ENCODE assay signal across 1 cellular context in the genomic region with DNA sequence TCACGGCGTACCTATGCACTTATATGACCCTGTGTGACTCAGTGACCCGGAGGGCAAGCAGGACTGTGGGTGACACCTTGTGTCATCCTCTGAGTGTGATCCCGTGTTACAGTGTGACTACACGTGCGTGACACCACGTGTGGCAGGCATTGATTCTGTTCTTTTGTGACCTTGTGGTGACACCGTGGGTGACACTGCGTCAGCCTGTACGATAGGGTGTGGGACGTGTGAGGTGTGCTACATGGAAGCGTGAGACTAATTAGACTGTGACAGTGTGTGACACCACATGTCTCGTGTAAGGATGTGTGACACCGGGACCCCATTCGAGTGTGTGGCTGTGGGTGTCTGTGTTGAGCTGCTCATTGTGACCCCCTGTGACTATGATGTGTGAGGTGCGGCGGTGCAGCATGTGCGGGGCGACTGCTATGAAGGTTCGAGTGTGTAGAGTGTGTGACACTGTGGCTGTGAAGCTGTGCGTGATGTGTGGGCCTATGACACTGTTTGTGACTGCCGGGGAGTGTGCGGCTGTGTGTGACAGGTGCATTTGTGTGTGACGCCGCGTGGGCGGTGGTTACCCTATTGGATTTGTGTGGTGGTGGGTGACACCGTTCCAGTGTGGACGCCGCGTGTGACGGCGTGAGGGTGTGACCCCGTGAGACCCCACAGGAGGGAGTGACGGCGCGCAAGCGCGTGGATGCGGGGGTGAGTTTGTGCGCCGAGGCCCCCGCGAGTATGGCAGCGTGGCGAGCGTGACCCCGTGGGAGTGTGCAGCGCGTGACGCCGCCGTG.
TF ChIP-seq lines count a peak whose summit lies in the region.

A gene (plus strand): TSS at position 783 of the 788 bp plus-strand sequence. CDS start 5,621 bp downstream, outside the sequence.

TF ChIP-seq in K562, 482 proteins besides CTCF, POLR2A, EP300 and RAD21 (continued from another document and continues in another):
- TF ChIP-seq, protein P1, sequence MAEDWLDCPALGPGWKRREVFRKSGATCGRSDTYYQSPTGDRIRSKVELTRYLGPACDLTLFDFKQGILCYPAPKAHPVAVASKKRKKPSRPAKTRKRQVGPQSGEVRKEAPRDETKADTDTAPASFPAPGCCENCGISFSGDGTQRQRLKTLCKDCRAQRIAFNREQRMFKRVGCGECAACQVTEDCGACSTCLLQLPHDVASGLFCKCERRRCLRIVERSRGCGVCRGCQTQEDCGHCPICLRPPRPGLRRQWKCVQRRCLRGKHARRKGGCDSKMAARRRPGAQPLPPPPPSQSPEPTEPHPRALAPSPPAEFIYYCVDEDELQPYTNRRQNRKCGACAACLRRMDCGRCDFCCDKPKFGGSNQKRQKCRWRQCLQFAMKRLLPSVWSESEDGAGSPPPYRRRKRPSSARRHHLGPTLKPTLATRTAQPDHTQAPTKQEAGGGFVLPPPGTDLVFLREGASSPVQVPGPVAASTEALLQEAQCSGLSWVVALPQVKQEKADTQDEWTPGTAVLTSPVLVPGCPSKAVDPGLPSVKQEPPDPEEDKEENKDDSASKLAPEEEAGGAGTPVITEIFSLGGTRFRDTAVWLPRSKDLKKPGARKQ (CRISPR knock-in tag; IDR thresholded peaks at IDR 0.05), result peak; percentile 38; the same call in 1 of the 2 replicates
- no peak for TF ChIP-seq YBX1 (IDR thresholded peaks at IDR 0.05)
- TF ChIP-seq, protein P2, sequence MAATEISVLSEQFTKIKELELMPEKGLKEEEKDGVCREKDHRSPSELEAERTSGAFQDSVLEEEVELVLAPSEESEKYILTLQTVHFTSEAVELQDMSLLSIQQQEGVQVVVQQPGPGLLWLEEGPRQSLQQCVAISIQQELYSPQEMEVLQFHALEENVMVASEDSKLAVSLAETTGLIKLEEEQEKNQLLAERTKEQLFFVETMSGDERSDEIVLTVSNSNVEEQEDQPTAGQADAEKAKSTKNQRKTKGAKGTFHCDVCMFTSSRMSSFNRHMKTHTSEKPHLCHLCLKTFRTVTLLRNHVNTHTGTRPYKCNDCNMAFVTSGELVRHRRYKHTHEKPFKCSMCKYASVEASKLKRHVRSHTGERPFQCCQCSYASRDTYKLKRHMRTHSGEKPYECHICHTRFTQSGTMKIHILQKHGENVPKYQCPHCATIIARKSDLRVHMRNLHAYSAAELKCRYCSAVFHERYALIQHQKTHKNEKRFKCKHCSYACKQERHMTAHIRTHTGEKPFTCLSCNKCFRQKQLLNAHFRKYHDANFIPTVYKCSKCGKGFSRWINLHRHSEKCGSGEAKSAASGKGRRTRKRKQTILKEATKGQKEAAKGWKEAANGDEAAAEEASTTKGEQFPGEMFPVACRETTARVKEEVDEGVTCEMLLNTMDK (IDR thresholded peaks at IDR 0.05; ENCODE audit: borderline replicate concordance, insufficient read depth, low read depth, low read length, poor library complexity, severe bottlenecking), result no peak
- no peak for TF ChIP-seq MIER1 (IDR thresholded peaks at IDR 0.05; ENCODE audit: low read depth)
- no peak for TF ChIP-seq RBFOX2 (IDR thresholded peaks at IDR 0.05; ENCODE audit: low read depth, low read length)
- no peak for TF ChIP-seq MAFK (IDR thresholded peaks at IDR 0.05; ENCODE audit: low read length)
- TF ChIP-seq, protein P3, sequence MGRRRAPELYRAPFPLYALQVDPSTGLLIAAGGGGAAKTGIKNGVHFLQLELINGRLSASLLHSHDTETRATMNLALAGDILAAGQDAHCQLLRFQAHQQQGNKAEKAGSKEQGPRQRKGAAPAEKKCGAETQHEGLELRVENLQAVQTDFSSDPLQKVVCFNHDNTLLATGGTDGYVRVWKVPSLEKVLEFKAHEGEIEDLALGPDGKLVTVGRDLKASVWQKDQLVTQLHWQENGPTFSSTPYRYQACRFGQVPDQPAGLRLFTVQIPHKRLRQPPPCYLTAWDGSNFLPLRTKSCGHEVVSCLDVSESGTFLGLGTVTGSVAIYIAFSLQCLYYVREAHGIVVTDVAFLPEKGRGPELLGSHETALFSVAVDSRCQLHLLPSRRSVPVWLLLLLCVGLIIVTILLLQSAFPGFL (CRISPR knock-in tag; IDR thresholded peaks at IDR 0.05), result no peak
- no peak for TF ChIP-seq ZNF133 (CRISPR knock-in tag; IDR thresholded peaks at IDR 0.05)
- no peak for TF ChIP-seq FOXM1 (IDR thresholded peaks at IDR 0.05; ENCODE audit: low read depth)
- no peak for TF ChIP-seq FOXM1 (CRISPR knock-in tag; IDR thresholded peaks at IDR 0.05; ENCODE audit: low read depth)
- TF ChIP-seq, protein P4, sequence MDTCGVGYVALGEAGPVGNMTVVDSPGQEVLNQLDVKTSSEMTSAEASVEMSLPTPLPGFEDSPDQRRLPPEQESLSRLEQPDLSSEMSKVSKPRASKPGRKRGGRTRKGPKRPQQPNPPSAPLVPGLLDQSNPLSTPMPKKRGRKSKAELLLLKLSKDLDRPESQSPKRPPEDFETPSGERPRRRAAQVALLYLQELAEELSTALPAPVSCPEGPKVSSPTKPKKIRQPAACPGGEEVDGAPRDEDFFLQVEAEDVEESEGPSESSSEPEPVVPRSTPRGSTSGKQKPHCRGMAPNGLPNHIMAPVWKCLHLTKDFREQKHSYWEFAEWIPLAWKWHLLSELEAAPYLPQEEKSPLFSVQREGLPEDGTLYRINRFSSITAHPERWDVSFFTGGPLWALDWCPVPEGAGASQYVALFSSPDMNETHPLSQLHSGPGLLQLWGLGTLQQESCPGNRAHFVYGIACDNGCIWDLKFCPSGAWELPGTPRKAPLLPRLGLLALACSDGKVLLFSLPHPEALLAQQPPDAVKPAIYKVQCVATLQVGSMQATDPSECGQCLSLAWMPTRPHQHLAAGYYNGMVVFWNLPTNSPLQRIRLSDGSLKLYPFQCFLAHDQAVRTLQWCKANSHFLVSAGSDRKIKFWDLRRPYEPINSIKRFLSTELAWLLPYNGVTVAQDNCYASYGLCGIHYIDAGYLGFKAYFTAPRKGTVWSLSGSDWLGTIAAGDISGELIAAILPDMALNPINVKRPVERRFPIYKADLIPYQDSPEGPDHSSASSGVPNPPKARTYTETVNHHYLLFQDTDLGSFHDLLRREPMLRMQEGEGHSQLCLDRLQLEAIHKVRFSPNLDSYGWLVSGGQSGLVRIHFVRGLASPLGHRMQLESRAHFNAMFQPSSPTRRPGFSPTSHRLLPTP (IDR thresholded peaks at IDR 0.05; ENCODE audit: borderline replicate concordance, extremely low read depth, insufficient read length), result no peak
- TF ChIP-seq, protein P5, sequence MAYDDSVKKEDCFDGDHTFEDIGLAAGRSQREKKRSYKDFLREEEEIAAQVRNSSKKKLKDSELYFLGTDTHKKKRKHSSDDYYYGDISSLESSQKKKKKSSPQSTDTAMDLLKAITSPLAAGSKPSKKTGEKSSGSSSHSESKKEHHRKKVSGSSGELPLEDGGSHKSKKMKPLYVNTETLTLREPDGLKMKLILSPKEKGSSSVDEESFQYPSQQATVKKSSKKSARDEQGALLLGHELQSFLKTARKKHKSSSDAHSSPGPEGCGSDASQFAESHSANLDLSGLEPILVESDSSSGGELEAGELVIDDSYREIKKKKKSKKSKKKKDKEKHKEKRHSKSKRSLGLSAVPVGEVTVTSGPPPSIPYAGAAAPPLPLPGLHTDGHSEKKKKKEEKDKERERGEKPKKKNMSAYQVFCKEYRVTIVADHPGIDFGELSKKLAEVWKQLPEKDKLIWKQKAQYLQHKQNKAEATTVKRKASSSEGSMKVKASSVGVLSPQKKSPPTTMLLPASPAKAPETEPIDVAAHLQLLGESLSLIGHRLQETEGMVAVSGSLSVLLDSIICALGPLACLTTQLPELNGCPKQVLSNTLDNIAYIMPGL (CRISPR knock-in tag; IDR thresholded peaks at IDR 0.05), result no peak
- TF ChIP-seq RAD51 (IDR thresholded peaks at IDR 0.05; ENCODE audit: borderline replicate concordance, low read depth), result peak; percentile 34; the same call in 1 of the 2 replicates
- TF ChIP-seq TCFL5 (CRISPR knock-in tag; conservative IDR thresholded peaks at IDR 0.05), result no peak
- TF ChIP-seq IFI16 (CRISPR knock-in tag; IDR thresholded peaks at IDR 0.05), result no peak
- TF ChIP-seq SMARCA5 (IDR thresholded peaks at IDR 0.05), result peak; percentile 24; the same call in 1 of the 2 replicates
- TF ChIP-seq, protein P6, sequence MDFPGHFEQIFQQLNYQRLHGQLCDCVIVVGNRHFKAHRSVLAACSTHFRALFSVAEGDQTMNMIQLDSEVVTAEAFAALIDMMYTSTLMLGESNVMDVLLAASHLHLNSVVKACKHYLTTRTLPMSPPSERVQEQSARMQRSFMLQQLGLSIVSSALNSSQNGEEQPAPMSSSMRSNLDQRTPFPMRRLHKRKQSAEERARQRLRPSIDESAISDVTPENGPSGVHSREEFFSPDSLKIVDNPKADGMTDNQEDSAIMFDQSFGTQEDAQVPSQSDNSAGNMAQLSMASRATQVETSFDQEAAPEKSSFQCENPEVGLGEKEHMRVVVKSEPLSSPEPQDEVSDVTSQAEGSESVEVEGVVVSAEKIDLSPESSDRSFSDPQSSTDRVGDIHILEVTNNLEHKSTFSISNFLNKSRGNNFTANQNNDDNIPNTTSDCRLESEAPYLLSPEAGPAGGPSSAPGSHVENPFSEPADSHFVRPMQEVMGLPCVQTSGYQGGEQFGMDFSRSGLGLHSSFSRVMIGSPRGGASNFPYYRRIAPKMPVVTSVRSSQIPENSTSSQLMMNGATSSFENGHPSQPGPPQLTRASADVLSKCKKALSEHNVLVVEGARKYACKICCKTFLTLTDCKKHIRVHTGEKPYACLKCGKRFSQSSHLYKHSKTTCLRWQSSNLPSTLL (IDR thresholded peaks at IDR 0.05), result no peak
- TF ChIP-seq, protein P7, sequence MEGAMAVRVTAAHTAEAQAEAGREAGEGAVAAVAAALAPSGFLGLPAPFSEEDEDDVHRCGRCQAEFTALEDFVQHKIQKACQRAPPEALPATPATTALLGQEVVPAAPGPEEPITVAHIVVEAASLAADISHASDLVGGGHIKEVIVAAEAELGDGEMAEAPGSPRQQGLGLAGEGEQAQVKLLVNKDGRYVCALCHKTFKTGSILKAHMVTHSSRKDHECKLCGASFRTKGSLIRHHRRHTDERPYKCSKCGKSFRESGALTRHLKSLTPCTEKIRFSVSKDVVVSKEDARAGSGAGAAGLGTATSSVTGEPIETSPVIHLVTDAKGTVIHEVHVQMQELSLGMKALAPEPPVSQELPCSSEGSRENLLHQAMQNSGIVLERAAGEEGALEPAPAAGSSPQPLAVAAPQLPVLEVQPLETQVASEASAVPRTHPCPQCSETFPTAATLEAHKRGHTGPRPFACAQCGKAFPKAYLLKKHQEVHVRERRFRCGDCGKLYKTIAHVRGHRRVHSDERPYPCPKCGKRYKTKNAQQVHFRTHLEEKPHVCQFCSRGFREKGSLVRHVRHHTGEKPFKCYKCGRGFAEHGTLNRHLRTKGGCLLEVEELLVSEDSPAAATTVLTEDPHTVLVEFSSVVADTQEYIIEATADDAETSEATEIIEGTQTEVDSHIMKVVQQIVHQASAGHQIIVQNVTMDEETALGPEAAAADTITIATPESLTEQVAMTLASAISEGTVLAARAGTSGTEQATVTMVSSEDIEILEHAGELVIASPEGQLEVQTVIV (CRISPR knock-in tag; IDR thresholded peaks at IDR 0.05; ENCODE audit: borderline replicate concordance), result no peak
- TF ChIP-seq ZNF780A (CRISPR knock-in tag; IDR thresholded peaks at IDR 0.05), result no peak
- TF ChIP-seq, protein P8, sequence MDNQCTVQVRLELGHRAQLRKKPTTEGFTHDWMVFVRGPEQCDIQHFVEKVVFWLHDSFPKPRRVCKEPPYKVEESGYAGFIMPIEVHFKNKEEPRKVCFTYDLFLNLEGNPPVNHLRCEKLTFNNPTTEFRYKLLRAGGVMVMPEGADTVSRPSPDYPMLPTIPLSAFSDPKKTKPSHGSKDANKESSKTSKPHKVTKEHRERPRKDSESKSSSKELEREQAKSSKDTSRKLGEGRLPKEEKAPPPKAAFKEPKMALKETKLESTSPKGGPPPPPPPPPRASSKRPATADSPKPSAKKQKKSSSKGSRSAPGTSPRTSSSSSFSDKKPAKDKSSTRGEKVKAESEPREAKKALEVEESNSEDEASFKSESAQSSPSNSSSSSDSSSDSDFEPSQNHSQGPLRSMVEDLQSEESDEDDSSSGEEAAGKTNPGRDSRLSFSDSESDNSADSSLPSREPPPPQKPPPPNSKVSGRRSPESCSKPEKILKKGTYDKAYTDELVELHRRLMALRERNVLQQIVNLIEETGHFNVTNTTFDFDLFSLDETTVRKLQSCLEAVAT (IDR thresholded peaks at IDR 0.05), result no peak
- no peak for TF ChIP-seq NR2F6 (CRISPR knock-in tag; IDR thresholded peaks at IDR 0.05)
- TF ChIP-seq ZNF217 (CRISPR knock-in tag; IDR thresholded peaks at IDR 0.05), result no peak
- no peak; the same call in 1 of the 2 replicates for TF ChIP-seq ZNF324 (CRISPR knock-in tag; IDR thresholded peaks at IDR 0.05)
- no peak for TF ChIP-seq ZC3H11A (IDR thresholded peaks at IDR 0.05; ENCODE audit: low read depth, low read length)
- 0 out of 2 replicates have a peak, but pooled peaks have one; percentile 32 for TF ChIP-seq HDAC2 (IDR thresholded peaks at IDR 0.05)
- TF ChIP-seq, protein P9, sequence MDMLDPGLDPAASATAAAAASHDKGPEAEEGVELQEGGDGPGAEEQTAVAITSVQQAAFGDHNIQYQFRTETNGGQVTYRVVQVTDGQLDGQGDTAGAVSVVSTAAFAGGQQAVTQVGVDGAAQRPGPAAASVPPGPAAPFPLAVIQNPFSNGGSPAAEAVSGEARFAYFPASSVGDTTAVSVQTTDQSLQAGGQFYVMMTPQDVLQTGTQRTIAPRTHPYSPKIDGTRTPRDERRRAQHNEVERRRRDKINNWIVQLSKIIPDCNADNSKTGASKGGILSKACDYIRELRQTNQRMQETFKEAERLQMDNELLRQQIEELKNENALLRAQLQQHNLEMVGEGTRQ (CRISPR knock-in tag; IDR thresholded peaks at IDR 0.05), result no peak
- TF ChIP-seq, protein P10, sequence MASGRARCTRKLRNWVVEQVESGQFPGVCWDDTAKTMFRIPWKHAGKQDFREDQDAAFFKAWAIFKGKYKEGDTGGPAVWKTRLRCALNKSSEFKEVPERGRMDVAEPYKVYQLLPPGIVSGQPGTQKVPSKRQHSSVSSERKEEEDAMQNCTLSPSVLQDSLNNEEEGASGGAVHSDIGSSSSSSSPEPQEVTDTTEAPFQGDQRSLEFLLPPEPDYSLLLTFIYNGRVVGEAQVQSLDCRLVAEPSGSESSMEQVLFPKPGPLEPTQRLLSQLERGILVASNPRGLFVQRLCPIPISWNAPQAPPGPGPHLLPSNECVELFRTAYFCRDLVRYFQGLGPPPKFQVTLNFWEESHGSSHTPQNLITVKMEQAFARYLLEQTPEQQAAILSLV (tag; IDR thresholded peaks at IDR 0.05), result no peak
- TF ChIP-seq SNIP1 (IDR thresholded peaks at IDR 0.05; ENCODE audit: low read depth), result no peak
- no peak for TF ChIP-seq POLR2AphosphoS2 (IDR thresholded peaks at IDR 0.05; ENCODE audit: low read length)
